29 cellular contexts compared by ENCODE assay signal in the genomic region with DNA sequence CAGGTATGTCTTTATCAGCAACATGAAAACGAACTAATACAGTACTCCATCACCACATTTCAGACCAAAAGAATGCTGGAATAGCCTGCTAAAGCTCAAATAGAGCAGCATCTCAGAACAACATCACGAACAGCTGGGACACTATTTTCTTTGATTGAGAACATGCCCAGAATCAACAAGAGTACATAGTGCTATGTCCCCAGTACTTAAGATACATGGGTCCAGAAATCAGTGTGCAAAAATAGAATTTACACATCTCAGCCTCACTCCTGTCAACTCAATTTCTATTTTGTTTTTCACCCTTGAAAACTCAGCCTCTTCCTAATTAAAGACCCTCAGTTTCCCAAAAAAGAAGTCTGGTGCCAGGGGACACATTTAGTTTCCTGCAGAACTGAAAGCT.
"Had no signal": no experiment of that assay in that cellular context is flagged by ENCODE, and none has a peak within 500 bp of the region (broad histone marks: within the 10 kb centered on the region; RNA-seq: fewer than 3 reads in every experiment).

No MANE protein-coding gene starts in this region.

- H3K4me3 ChIP-seq: ascending aorta, breast epithelium, esophagus squamous epithelium, gastroesophageal sphincter had no signal

- H3K27me3 ChIP-seq: ascending aorta, breast epithelium, esophagus squamous epithelium, gastroesophageal sphincter had no signal

- H3K36me3 ChIP-seq: ascending aorta, breast epithelium, esophagus squamous epithelium, gastroesophageal sphincter, WERI-Rb-1 had no signal

- H3K4me1 ChIP-seq: ascending aorta, breast epithelium, esophagus squamous epithelium had no signal

- H3K27me3 Mint-ChIP-seq: activated B cell treated with CpG ODN at 0.5 μM for 24 hours; activated CD4-positive, alpha-beta T cell treated with anti-CD3 and anti-CD28 coated beads for 36 hours; activated CD4-positive, alpha-beta T cell treated with anti-CD3 and anti-CD28 coated beads, Interleukin-2, amount 10 ng/mL, durations not matched to agents 24 days and 14 days; activated CD8-positive, alpha-beta memory T cell treated with anti-CD3 and anti-CD28 coated beads, Interleukin-2, amount 10 ng/mL, durations not matched to agents 7 days and 5 days; activated naive CD4-positive, alpha-beta T cell treated with anti-CD3 and anti-CD28 coated beads, Interleukin-2, amount 10 ng/mL, durations not matched to agents 7 days and 5 days; activated naive CD8-positive, alpha-beta T cell treated with anti-CD3 and anti-CD28 coated beads, Interleukin-2, amount 10 ng/mL, durations not matched to agents 7 days and 5 days; T-helper 17 cell had no signal

- H3K27ac ChIP-seq: ascending aorta, breast epithelium, epithelial cell of prostate, esophagus squamous epithelium, gastroesophageal sphincter, WERI-Rb-1 had no signal

- DNase-seq: activated B cell treated with CpG ODN at 0.5 μM for 24 hours; activated CD4-positive, alpha-beta memory T cell treated with anti-CD3 and anti-CD28 coated beads for 36 hours; activated CD4-positive, alpha-beta T cell treated with anti-CD3 and anti-CD28 coated beads for 36 hours; activated CD4-positive, alpha-beta T cell treated with anti-CD3 and anti-CD28 coated beads, Interleukin-2, amount 10 ng/mL, durations not matched to agents 24 days and 14 days; activated CD8-positive, alpha-beta memory T cell treated with anti-CD3 and anti-CD28 coated beads, Interleukin-2, amount 10 ng/mL, durations not matched to agents 7 days and 5 days; activated CD8-positive, alpha-beta memory T cell treated with anti-CD3 and anti-CD28 coated beads, Interleukin-2, amount 50 U/mL, for 4 hours; activated CD8-positive, alpha-beta T cell treated with anti-CD3 and anti-CD28 coated beads, Interleukin-2, amount 10 ng/mL, durations not matched to agents 7 days and 5 days; activated gamma-delta T cell; activated naive CD4-positive, alpha-beta T cell; activated naive CD4-positive, alpha-beta T cell treated with anti-CD3 and anti-CD28 coated beads, Interleukin-2, amount 10 ng/mL, durations not matched to agents 7 days and 5 days; activated naive CD8-positive, alpha-beta T cell treated with anti-CD3 and anti-CD28 coated beads, Interleukin-2, amount 10 ng/mL, durations not matched to agents 7 days and 5 days; activated T-cell treated with anti-CD3 and anti-CD28 coated beads, Interleukin-2, amount 50 U/mL, for 1 hour; activated T-cell treated with anti-CD3 and anti-CD28 coated beads, Interleukin-2, amount 50 U/mL, for 48 hours; caudate nucleus; effector CD8-positive, alpha-beta T cell; esophagus squamous epithelium; foreskin melanocyte; T-helper 1 cell; T-helper 17 cell; T1000; WERI-Rb-1 had no signal

- H3K4me1 Mint-ChIP-seq: activated B cell treated with CpG ODN at 0.5 μM for 24 hours; activated CD4-positive, alpha-beta T cell treated with anti-CD3 and anti-CD28 coated beads for 36 hours; activated CD4-positive, alpha-beta T cell treated with anti-CD3 and anti-CD28 coated beads, Interleukin-2, amount 10 ng/mL, durations not matched to agents 24 days and 14 days; activated CD8-positive, alpha-beta memory T cell treated with anti-CD3 and anti-CD28 coated beads, Interleukin-2, amount 10 ng/mL, durations not matched to agents 7 days and 5 days; activated naive CD4-positive, alpha-beta T cell treated with anti-CD3 and anti-CD28 coated beads, Interleukin-2, amount 10 ng/mL, durations not matched to agents 7 days and 5 days; activated naive CD8-positive, alpha-beta T cell treated with anti-CD3 and anti-CD28 coated beads, Interleukin-2, amount 10 ng/mL, durations not matched to agents 7 days and 5 days; brain; T-helper 17 cell had no signal

- H3K9me3 ChIP-seq: ascending aorta, breast epithelium, esophagus squamous epithelium, gastroesophageal sphincter had no signal

- H3K9me3 Mint-ChIP-seq: activated CD4-positive, alpha-beta memory T cell treated with anti-CD3 and anti-CD28 coated beads for 36 hours; activated CD4-positive, alpha-beta T cell treated with anti-CD3 and anti-CD28 coated beads, Interleukin-2, amount 10 ng/mL, durations not matched to agents 24 days and 14 days; activated naive CD4-positive, alpha-beta T cell treated with anti-CD3 and anti-CD28 coated beads, Interleukin-2, amount 10 ng/mL, durations not matched to agents 7 days and 5 days; brain; T-helper 2 cell treated with Interferon-gamma antibody and Interleukin-4, amounts not matched to agents 5 μg/mL and 100 μg/mL, for 36 hours had no signal

- H3K36me3 Mint-ChIP-seq: activated CD4-positive, alpha-beta memory T cell treated with anti-CD3 and anti-CD28 coated beads for 36 hours; activated CD8-positive, alpha-beta memory T cell treated with anti-CD3 and anti-CD28 coated beads, Interleukin-2, amount 10 ng/mL, durations not matched to agents 7 days and 5 days; activated naive CD4-positive, alpha-beta T cell treated with anti-CD3 and anti-CD28 coated beads, Interleukin-2, amount 10 ng/mL, durations not matched to agents 7 days and 5 days; activated naive CD4-positive, alpha-beta T cell treated with anti-CD3 and anti-CD28 coated beads, Interleukin-2, amount 50 U/mL, for 72 hours; activated naive CD8-positive, alpha-beta T cell treated with anti-CD3 and anti-CD28 coated beads, Interleukin-2, amount 10 ng/mL, durations not matched to agents 7 days and 5 days; brain had no signal

- ATAC-seq: activated CD4-positive, alpha-beta T cell treated with anti-CD3 and anti-CD28 coated beads for 36 hours; activated CD4-positive, CD25-positive, alpha-beta regulatory T cell treated with anti-CD3 and anti-CD28 coated beads, Interleukin-2, amount 50 U/mL, for 24 hours; activated CD8-positive, alpha-beta memory T cell treated with anti-CD3 and anti-CD28 coated beads, Interleukin-2, amount 10 ng/mL, durations not matched to agents 7 days and 5 days; activated CD8-positive, alpha-beta T cell treated with anti-CD3 and anti-CD28 coated beads, Interleukin-2, amount 10 ng/mL, durations not matched to agents 7 days and 5 days; activated naive CD4-positive, alpha-beta T cell treated with anti-CD3 and anti-CD28 coated beads, Interleukin-2, amount 50 U/mL, for 72 hours; gastroesophageal sphincter; T-helper 17 cell had no signal

- H3K27ac Mint-ChIP-seq: activated B cell treated with CpG ODN at 0.5 μM for 24 hours; activated CD4-positive, alpha-beta memory T cell treated with anti-CD3 and anti-CD28 coated beads for 36 hours; activated CD4-positive, alpha-beta T cell treated with anti-CD3 and anti-CD28 coated beads for 36 hours; activated CD4-positive, alpha-beta T cell treated with anti-CD3 and anti-CD28 coated beads, Interleukin-2, amount 10 ng/mL, durations not matched to agents 24 days and 14 days; activated CD8-positive, alpha-beta memory T cell treated with anti-CD3 and anti-CD28 coated beads, Interleukin-2, amount 10 ng/mL, durations not matched to agents 7 days and 5 days; activated CD8-positive, alpha-beta T cell treated with anti-CD3 and anti-CD28 coated beads, Interleukin-2, amount 10 ng/mL, durations not matched to agents 7 days and 5 days; activated naive CD4-positive, alpha-beta T cell treated with anti-CD3 and anti-CD28 coated beads, Interleukin-2, amount 10 ng/mL, durations not matched to agents 7 days and 5 days; activated naive CD4-positive, alpha-beta T cell treated with anti-CD3 and anti-CD28 coated beads, Interleukin-2, amount 50 U/mL, for 72 hours; activated naive CD8-positive, alpha-beta T cell treated with anti-CD3 and anti-CD28 coated beads, Interleukin-2, amount 10 ng/mL, durations not matched to agents 7 days and 5 days; brain; T-helper 17 cell; T-helper 2 cell treated with Interferon-gamma antibody and Interleukin-4, amounts not matched to agents 5 μg/mL and 100 μg/mL, for 36 hours had no signal

- H3K4me3 Mint-ChIP-seq: activated B cell treated with CpG ODN at 0.5 μM for 24 hours; activated CD4-positive, alpha-beta memory T cell treated with anti-CD3 and anti-CD28 coated beads for 36 hours; activated CD4-positive, alpha-beta T cell treated with anti-CD3 and anti-CD28 coated beads for 36 hours; activated CD4-positive, alpha-beta T cell treated with anti-CD3 and anti-CD28 coated beads, Interleukin-2, amount 10 ng/mL, durations not matched to agents 24 days and 14 days; activated CD8-positive, alpha-beta memory T cell treated with anti-CD3 and anti-CD28 coated beads, Interleukin-2, amount 10 ng/mL, durations not matched to agents 7 days and 5 days; activated CD8-positive, alpha-beta T cell treated with anti-CD3 and anti-CD28 coated beads, Interleukin-2, amount 10 ng/mL, durations not matched to agents 7 days and 5 days; activated naive CD4-positive, alpha-beta T cell treated with anti-CD3 and anti-CD28 coated beads, Interleukin-2, amount 10 ng/mL, durations not matched to agents 7 days and 5 days; activated naive CD8-positive, alpha-beta T cell treated with anti-CD3 and anti-CD28 coated beads, Interleukin-2, amount 10 ng/mL, durations not matched to agents 7 days and 5 days; brain; T-helper 17 cell; T-helper 2 cell treated with Interferon-gamma antibody and Interleukin-4, amounts not matched to agents 5 μg/mL and 100 μg/mL, for 36 hours had no signal
